Comparison of ENCODE assay signal across 2 cellular contexts in genomic region chr16:69124961-69125360, GRCh38. TPM values are rescaled to one million over a fixed set of nuclear protein-coding genes. Genes with fewer than 3 reads are reported as not detected.
"Had no signal": no experiment of that assay in that cellular context is flagged by ENCODE, and none has a peak within 500 bp of the region (broad histone marks: within the 10 kb centered on the region; RNA-seq: fewer than 3 reads in every experiment).

No MANE protein-coding gene starts in this region.

RNA-seq across cellular contexts. Expression of gene HAS3, which starts 19.5 kb away (rescaled TPM):
- total RNA-seq: HT-29 had no signal
- polyA plus RNA-seq: GM23248 had no signal
